8 cellular contexts compared by ENCODE assay signal in genomic region chr7:140342732-140343514, GRCh38. TPM values are rescaled to one million over a fixed set of nuclear protein-coding genes. Genes with fewer than 3 reads are reported as not detected.
DNase-seq lines count a peak whose midpoint lies in the region; ATAC-seq, FAIRE-seq and TF ChIP-seq lines count a peak whose summit lies in the region.

No MANE protein-coding gene starts in this region.

- peaks cover 17% of the 10 kb centered on the region for H3K36me3 Mint-ChIP-seq in astrocyte (ENCODE audit: low read depth, unreplicated experiment)
- H3K36me3 Mint-ChIP-seq in activated naive CD8-positive, alpha-beta T cell treated with anti-CD3 and anti-CD28 coated beads for 36 hours: peaks cover 21% of the 10 kb centered on the region

- peak overlapping the region; percentile 83 for H3K27ac Mint-ChIP-seq in astrocyte (ENCODE audit: unreplicated experiment)
- H3K27ac Mint-ChIP-seq in activated naive CD8-positive, alpha-beta T cell treated with anti-CD3 and anti-CD28 coated beads for 36 hours: no peak overlapping the region

- H3K4me2 ChIP-seq in astrocyte (ENCODE audit: low read length): no peak overlapping the region
- H3K4me2 ChIP-seq in keratinocyte (ENCODE audit: control insufficient read depth, extremely low read depth, insufficient read depth, low read depth, low read length): no peak overlapping the region

- FAIRE-seq in astrocyte (lab: Jason Lieb, UNC) (no peak), keratinocyte (lab: Jason Lieb, UNC) (no peak)

- TF ChIP-seq CTCF in GM12872 (IDR thresholded peaks at IDR 0.05; ENCODE audit: insufficient read depth, low read depth, low read length) (peak; percentile 53), astrocyte (IDR thresholded peaks at IDR 0.05; ENCODE audit: insufficient read depth, low read depth, low read length) (peak; percentile 28), keratinocyte (optimal IDR thresholded peaks at IDR 0.05 in 1 of 3, IDR thresholded peaks at IDR 0.05 in 1 of 3, conservative IDR thresholded peaks at IDR 0.05 in 1 of 3; ENCODE audit: extremely low read depth in 1 of 3, insufficient read depth in 2 of 3, low read length in 3 of 3) (peak in 2 of 3 experiments; percentile 25 to 54)

- dilution Hi-C loops in keratinocyte (cut with MboI; ENCODE audit: extremely low pct_ligation_motif_present, low sequenced_read_pairs): no loop called here

- no peaks in the 10 kb centered on the region for H3K27me3 ChIP-seq in astrocyte (ENCODE audit: insufficient read depth, low read length)
- no peaks in the 10 kb centered on the region for H3K27me3 ChIP-seq in keratinocyte (ENCODE audit: control insufficient read depth, extremely low read depth, insufficient read depth, low read length)

- no peaks in the 10 kb centered on the region for H3K27me3 Mint-ChIP-seq in astrocyte (ENCODE audit: low read depth, unreplicated experiment)
- no peaks in the 10 kb centered on the region for H3K27me3 Mint-ChIP-seq in activated naive CD8-positive, alpha-beta T cell treated with anti-CD3 and anti-CD28 coated beads for 36 hours

- no peak overlapping the region for H3K4me3 ChIP-seq in astrocyte (ENCODE audit: insufficient read depth, low read depth, low read length)
- no peak overlapping the region for H3K4me3 ChIP-seq in keratinocyte (ENCODE audit: control insufficient read depth in 2 of 3, extremely low read depth in 1 of 3, insufficient read depth in 2 of 3, low read depth in 1 of 3, low read length in 3 of 3)

- H3K9me3 ChIP-seq in astrocyte (ENCODE audit: insufficient read depth, low read depth, low read length) (no peaks in the 10 kb centered on the region), keratinocyte (ENCODE audit: control insufficient read depth, low read depth, low read length) (no peaks in the 10 kb centered on the region)

- no peaks in the 10 kb centered on the region for H3K4me1 ChIP-seq in astrocyte (ENCODE audit: insufficient read depth, low read length)
- H3K4me1 ChIP-seq in keratinocyte (ENCODE audit: control insufficient read depth, extremely low read depth, insufficient read depth, low read length): no peaks in the 10 kb centered on the region

- peaks cover 19% of the 10 kb centered on the region for H3K36me3 ChIP-seq in astrocyte (ENCODE audit: insufficient read depth, low read length)
- peaks cover 0 to 19% of the 10 kb centered on the region in 2 experiments for H3K36me3 ChIP-seq in keratinocyte (ENCODE audit: control insufficient read depth in 2 of 2, extremely low read depth in 1 of 2, insufficient read depth in 2 of 2, low read length in 2 of 2)

- H3K27ac ChIP-seq in astrocyte (ENCODE audit: low read depth, low read length) (no peak overlapping the region), keratinocyte (ENCODE audit: control insufficient read depth, insufficient read depth, low read length) (no peak overlapping the region)

- no peak overlapping the region for H2AFZ ChIP-seq in astrocyte (ENCODE audit: low read depth, low read length)
- H2AFZ ChIP-seq in keratinocyte (ENCODE audit: control insufficient read depth, low read length): no peak overlapping the region

- H4K20me1 ChIP-seq in astrocyte (ENCODE audit: insufficient read depth, low read length): peaks cover 11% of the 10 kb centered on the region
- H4K20me1 ChIP-seq in keratinocyte (ENCODE audit: control insufficient read depth, extremely low read depth, insufficient read depth, low read length): no peaks in the 10 kb centered on the region

- no peak overlapping the region for H3K9ac ChIP-seq in astrocyte (ENCODE audit: low read length)
- H3K9ac ChIP-seq in keratinocyte (ENCODE audit: control insufficient read depth, extremely low read depth, insufficient read depth, low read length): no peak overlapping the region

- no peaks in the 10 kb centered on the region for H3K9me1 ChIP-seq in keratinocyte (ENCODE audit: control insufficient read depth, extremely low read depth, insufficient read depth, low read length)

- H3K79me2 ChIP-seq in astrocyte (ENCODE audit: insufficient read depth, low read length) (no peaks in the 10 kb centered on the region), keratinocyte (ENCODE audit: control insufficient read depth, insufficient read depth, low read length) (no peaks in the 10 kb centered on the region)

- no peaks in the 10 kb centered on the region for H3K9me3 Mint-ChIP-seq in astrocyte (ENCODE audit: unreplicated experiment)
- H3K9me3 Mint-ChIP-seq in activated naive CD8-positive, alpha-beta T cell treated with anti-CD3 and anti-CD28 coated beads for 36 hours: no peaks in the 10 kb centered on the region

- no peak for ATAC-seq in GM21390 (IDR thresholded peaks at IDR 0.05; ENCODE audit: unreplicated experiment)

- peaks cover 12% of the 10 kb centered on the region for H3K4me1 Mint-ChIP-seq in astrocyte (ENCODE audit: low read depth, unreplicated experiment)
- no peaks in the 10 kb centered on the region for H3K4me1 Mint-ChIP-seq in activated naive CD8-positive, alpha-beta T cell treated with anti-CD3 and anti-CD28 coated beads for 36 hours

- H3K4me3 Mint-ChIP-seq in astrocyte (ENCODE audit: unreplicated experiment): no peak overlapping the region
- H3K4me3 Mint-ChIP-seq in activated naive CD8-positive, alpha-beta T cell treated with anti-CD3 and anti-CD28 coated beads for 36 hours: no peak overlapping the region

- peak; percentile 25 for DNase-seq in NCI-H1105 (lab: John Stamatoyannopoulos, UW)
- DNase-seq in astrocyte (ENCODE audit: low read depth): peak; percentile 3
- no peak for DNase-seq in keratinocyte (ENCODE audit: low read depth, low spot score)
- DNase-seq in inferior parietal cortex (ENCODE audit: extremely low spot score): no peak
- no peak for DNase-seq in activated naive CD8-positive, alpha-beta T cell treated with anti-CD3 and anti-CD28 coated beads for 36 hours
- no peak for DNase-seq in foreskin melanocyte

RNA-seq across cellular contexts. Expression of gene SLC37A3, which starts 55.4 kb away (rescaled TPM):
- total RNA-seq in astrocyte: 68.2 and 71.0 TPM in 2 replicates
- polyA plus RNA-seq in keratinocyte: 42.5 to 51.4 TPM (median 43.6 TPM) in 3 replicates
- polyA plus RNA-seq in keratinocyte (2011; ENCODE audit: low read depth): 23.8 TPM
- polyA plus RNA-seq in keratinocyte (2011; cell fraction: cytosol; rRNA removed): 21.3 and 28.9 TPM in 2 replicates
- polyA plus RNA-seq in keratinocyte (2011; cell fraction: nucleus; rRNA removed): 108 and 137 TPM in 2 replicates
- polyA plus RNA-seq in keratinocyte (2012; ENCODE audit: low replicate concordance): 18.0 and 24.6 TPM in 2 replicates
- polyA minus RNA-seq in keratinocyte: 48.9 to 104 TPM (median 68.3 TPM) in 3 replicates
- polyA minus RNA-seq in keratinocyte (2011; cell fraction: cytosol; rRNA and poly(A)+ RNA removed): 15.5 TPM
- 80.0 and 112 TPM in 2 replicates for polyA minus RNA-seq in keratinocyte (2011; cell fraction: nucleus; rRNA and poly(A)+ RNA removed)
- total RNA-seq in activated naive CD8-positive, alpha-beta T cell treated with anti-CD3 and anti-CD28 coated beads for 36 hours: 10 to 100 TPM; 26.2 to 27.2 TPM

Comparison
In these comparisons a context has a peak if more than half of its experiments do, and no peak if none do; other contexts are left out.
1. DNase-seq: peak in NCI-H1105 (single experiment) and astrocyte (single experiment); none in keratinocyte (single experiment), inferior parietal cortex (single experiment), activated naive CD8-positive, alpha-beta T cell treated with anti-CD3 and anti-CD28 coated beads for 36 hours (single experiment) and foreskin melanocyte (single experiment).
2. Peak in every context shown above with its lines, with median percentiles within 50 percentile points of each other: CTCF ChIP-seq.